Comparison of ENCODE assay signal across 11 cellular contexts in genomic region chr19:39448271-39448670, GRCh38. TPM values are rescaled to one million over a fixed set of nuclear protein-coding genes. Genes with fewer than 3 reads are reported as not detected.
A peak's percentile ranks its signal among the peaks of the same experiment; 100 is the strongest.
DNase-seq lines count a peak whose midpoint lies in the region; ATAC-seq and TF ChIP-seq lines count a peak whose summit lies in the region.
"Had no signal": no experiment of that assay in that cellular context is flagged by ENCODE, and none has a peak within 500 bp of the region (broad histone marks: within the 10 kb centered on the region; RNA-seq: fewer than 3 reads in every experiment).

No MANE protein-coding gene starts in this region.

- no peak for TF ChIP-seq POLR2A in breast epithelium (IDR thresholded peaks at IDR 0.05)

- H2AFZ ChIP-seq in OCI-LY3 (ENCODE audit: low read depth, low read length): no peak overlapping the region

- H3K4me1 ChIP-seq in breast epithelium (peaks cover 10 to 22% of the 10 kb centered on the region in 2 donors), OCI-LY3 (ENCODE audit: low read length) (peaks cover 40% of the 10 kb centered on the region), colonic mucosa (peaks cover 6% of the 10 kb centered on the region)

- peak overlapping the region; percentile 36 for H3K4me3 Mint-ChIP-seq in MCF 10A (ENCODE audit: unreplicated experiment)
- H3K4me3 Mint-ChIP-seq in effector memory CD8-positive, alpha-beta T cell: peak overlapping the region; percentile 91 to 97
- H3K4me3 Mint-ChIP-seq in stimulated activated naive CD8-positive, alpha-beta T cell treated with anti-CD3 and anti-CD28 coated beads, Interleukin-15, Interleukin-2, amounts not matched to agents 100 ng/mL and 50 ng/mL, for 24 hours: peak overlapping the region; percentile 100

- H3K27ac ChIP-seq in breast epithelium (no peak overlapping the region), OCI-LY3 (ENCODE audit: low read length) (peak overlapping the region; percentile 78), colonic mucosa (no peak overlapping the region)
- H3K27ac ChIP-seq: thoracic aorta had no signal

- intact Hi-C loops in MCF 10A (cut with micrococcal nuclease) (no loop called here), breast epithelium (cut with DNase I; ENCODE audit: low total_unique reads) (no loop called here), colonic mucosa (cut with DNase I) (loop anchor here (10.0 kb wide), 1 partner anchor 87 kb away; the partner anchor contains the start of gene EID2B)

- H3K4me2 ChIP-seq in OCI-LY3 (ENCODE audit: low read length): peak overlapping the region; percentile 95

- peaks cover 89% of the 10 kb centered on the region for H3K79me2 ChIP-seq in OCI-LY3 (ENCODE audit: low read length)

- H3K36me3 Mint-ChIP-seq in MCF 10A (ENCODE audit: insufficient read depth, unreplicated experiment): peaks cover 63% of the 10 kb centered on the region
- H3K36me3 Mint-ChIP-seq in effector memory CD8-positive, alpha-beta T cell (ENCODE audit: insufficient read depth): peaks cover 53% of the 10 kb centered on the region
- peaks cover 62% of the 10 kb centered on the region for H3K36me3 Mint-ChIP-seq in stimulated activated naive CD8-positive, alpha-beta T cell treated with anti-CD3 and anti-CD28 coated beads, Interleukin-15, Interleukin-2, amounts not matched to agents 100 ng/mL and 50 ng/mL, for 24 hours (ENCODE audit: low read depth)

- no peak for ATAC-seq in effector memory CD8-positive, alpha-beta T cell (replicated peaks)
- ATAC-seq in GM19467 (IDR thresholded peaks at IDR 0.05; ENCODE audit: unreplicated experiment) (no peak), HG03439 (IDR thresholded peaks at IDR 0.05; ENCODE audit: unreplicated experiment) (no peak)
- ATAC-seq: right cardiac atrium had no signal

- no TSS peak for BruUV-seq in MCF 10A (replicated peaks; lab: Mats Ljungman, UMichigan)

- no peak overlapping the region for H3K27ac Mint-ChIP-seq in MCF 10A (ENCODE audit: low read depth, unreplicated experiment)
- peak overlapping the region; percentile 97 to 100 for H3K27ac Mint-ChIP-seq in effector memory CD8-positive, alpha-beta T cell
- peak overlapping the region; percentile 100 for H3K27ac Mint-ChIP-seq in stimulated activated naive CD8-positive, alpha-beta T cell treated with anti-CD3 and anti-CD28 coated beads, Interleukin-15, Interleukin-2, amounts not matched to agents 100 ng/mL and 50 ng/mL, for 24 hours

- H3K4me3 ChIP-seq in breast epithelium: peak overlapping the region in 1 of 3 donors; percentile 11
- peak overlapping the region; percentile 58 for H3K4me3 ChIP-seq in OCI-LY3 (ENCODE audit: low read length)
- no peak overlapping the region for H3K4me3 ChIP-seq in colonic mucosa
- H3K4me3 ChIP-seq: thoracic aorta had no signal

- H3K9me3 ChIP-seq in breast epithelium (no peaks in the 10 kb centered on the region), OCI-LY3 (ENCODE audit: insufficient read depth, low read length) (no peaks in the 10 kb centered on the region), colonic mucosa (no peaks in the 10 kb centered on the region)
- H3K9me3 ChIP-seq: thoracic aorta had no signal

- H3K9me3 Mint-ChIP-seq in MCF 10A (ENCODE audit: unreplicated experiment): no peaks in the 10 kb centered on the region
- no peaks in the 10 kb centered on the region for H3K9me3 Mint-ChIP-seq in effector memory CD8-positive, alpha-beta T cell
- H3K9me3 Mint-ChIP-seq in stimulated activated naive CD8-positive, alpha-beta T cell treated with anti-CD3 and anti-CD28 coated beads, Interleukin-15, Interleukin-2, amounts not matched to agents 100 ng/mL and 50 ng/mL, for 24 hours: no peaks in the 10 kb centered on the region

- H3K36me3 ChIP-seq in breast epithelium (no peaks in the 10 kb centered on the region), OCI-LY3 (replicated peaks; ENCODE audit: low read depth, low read length) (peaks cover 53% of the 10 kb centered on the region), colonic mucosa (peaks cover 6% of the 10 kb centered on the region)

- DNase-seq in MCF 10A (ENCODE audit: unreplicated experiment) (no peak), breast epithelium (ENCODE audit: low spot score in 2 of 2) (no peak), colonic mucosa (no peak)
- DNase-seq in effector memory CD8-positive, alpha-beta T cell: no peak
- DNase-seq: NCI-H1092 had no signal

- H3K9ac ChIP-seq in OCI-LY3 (ENCODE audit: low read length) (peak overlapping the region; percentile 48; the same call in 1 of the 2 replicates), colonic mucosa (ENCODE audit: low read depth in 2 of 2, low read length in 2 of 2) (peak overlapping the region in 1 of 2 donors; percentile 23)

- peaks cover 57% of the 10 kb centered on the region for H4K20me1 ChIP-seq in OCI-LY3 (ENCODE audit: insufficient read depth, low read length)

- no peaks in the 10 kb centered on the region for H3K27me3 ChIP-seq in breast epithelium
- H3K27me3 ChIP-seq in OCI-LY3 (ENCODE audit: low read depth, low read length): no peaks in the 10 kb centered on the region
- H3K27me3 ChIP-seq in colonic mucosa: no peaks in the 10 kb centered on the region

- peaks cover 41% of the 10 kb centered on the region for H3K4me1 Mint-ChIP-seq in MCF 10A (ENCODE audit: insufficient read depth, unreplicated experiment)
- peaks cover 64 to 73% of the 10 kb centered on the region in 2 donors for H3K4me1 Mint-ChIP-seq in effector memory CD8-positive, alpha-beta T cell (ENCODE audit: low read depth in 2 of 2)
- H3K4me1 Mint-ChIP-seq in stimulated activated naive CD8-positive, alpha-beta T cell treated with anti-CD3 and anti-CD28 coated beads, Interleukin-15, Interleukin-2, amounts not matched to agents 100 ng/mL and 50 ng/mL, for 24 hours (ENCODE audit: low read depth): peaks cover 71% of the 10 kb centered on the region

- TF ChIP-seq CTCF in MCF 10A (IDR thresholded peaks at IDR 0.05; ENCODE audit: unreplicated experiment) (no peak), breast epithelium (IDR thresholded peaks at IDR 0.05) (no peak), OCI-LY3 (IDR thresholded peaks at IDR 0.05; ENCODE audit: low read depth, low read length) (no peak), colonic mucosa (IDR thresholded peaks at IDR 0.05) (no peak)

- POLR2A ChIA-PET in MCF 10A (lab: Yijun Ruan, JAX): interaction anchor here (0.6 to 1.0 kb wide), 5 partner anchors 12 to 91 kb away, joined by 3 to 5 read pairs (median 4); partner anchors contain the start of genes MED29, PAF1 and RPS16

- H3K27me3 Mint-ChIP-seq in MCF 10A (ENCODE audit: insufficient read depth, unreplicated experiment): no peaks in the 10 kb centered on the region
- no peaks in the 10 kb centered on the region for H3K27me3 Mint-ChIP-seq in effector memory CD8-positive, alpha-beta T cell
- H3K27me3 Mint-ChIP-seq in stimulated activated naive CD8-positive, alpha-beta T cell treated with anti-CD3 and anti-CD28 coated beads, Interleukin-15, Interleukin-2, amounts not matched to agents 100 ng/mL and 50 ng/mL, for 24 hours: no peaks in the 10 kb centered on the region

- CTCF ChIA-PET in MCF 10A (lab: Yijun Ruan, JAX): interaction anchor here (1.0 kb wide), 1 partner anchor 27 kb away, joined by 3 read pairs; no protein-coding TSS in a partner anchor

RNA-seq across cellular contexts. Expression of gene SUPT5H, which starts 2.9 kb away (rescaled TPM):
- total RNA-seq in MCF 10A (2022) (122 and 165 TPM in 2 replicates), breast epithelium (100 to 1,000 TPM in 2 of 3 donors, 10 to 100 TPM in 1; 74.3 to 115 (median 103) TPM), colonic mucosa (100 to 1,000 TPM in 1 of 2 donors, 10 to 100 TPM in 1; 76.6 to 123 TPM)

RNA-seq across cellular contexts. Expression of gene RPS16, which starts 12.5 kb away (rescaled TPM):
- total RNA-seq in MCF 10A (2022) (2,837 and 2,909 TPM in 2 replicates), breast epithelium (1,000 to 10,000 TPM; 1,681 to 3,245 (median 1,756) TPM), colonic mucosa (1,000 to 10,000 TPM; 1,698 to 1,720 TPM)

RNA-seq across cellular contexts. Expression of gene TIMM50, which starts 32.4 kb away (rescaled TPM):
- total RNA-seq in MCF 10A (2022) (71.2 and 94.2 TPM in 2 replicates), breast epithelium (10 to 100 TPM; 39.4 to 45.6 (median 41.1) TPM), colonic mucosa (10 to 100 TPM; 45.7 to 83.9 TPM)

RNA-seq across cellular contexts. Expression of gene PLEKHG2, which starts 35.8 kb away (rescaled TPM):
- total RNA-seq in MCF 10A (2022): 19.2 and 19.6 TPM in 2 replicates
- total RNA-seq in breast epithelium: 10 to 100 TPM in 2 of 3 donors, 1 to 10 TPM in 1; 8.0 to 11.8 (median 10.2) TPM
- total RNA-seq in colonic mucosa: 10 to 100 TPM in 1 of 2 donors, 1 to 10 TPM in 1; 8.0 to 10.4 TPM

RNA-seq across cellular contexts. Expression of gene ZFP36, which starts 41.6 kb away (rescaled TPM):
- total RNA-seq in MCF 10A (2022) (83.7 and 98.4 TPM in 2 replicates), breast epithelium (100 to 1,000 TPM in 2 of 3 donors, 10 to 100 TPM in 1; 91.7 to 299 (median 143) TPM), colonic mucosa (100 to 1,000 TPM; 120 to 121 TPM)

Comparison
In these comparisons a context has a peak if more than half of its experiments do, and no peak if none do; other contexts are left out.
1. H3K4me3 Mint-ChIP-seq: peak in every context shown above with its lines; median percentile 100 in stimulated activated naive CD8-positive, alpha-beta T cell treated with anti-CD3 and anti-CD28 coated beads, Interleukin-15, Interleukin-2, amounts not matched to agents 100 ng/mL and 50 ng/mL, for 24 hours; 94 in effector memory CD8-positive, alpha-beta T cell; 36 in MCF 10A.